1 cellular context compared by ENCODE assay signal in genomic region chr1:205631010-205631726, GRCh38.
TF ChIP-seq lines count a peak whose summit lies in the region.

No MANE protein-coding gene starts in this region.

TF ChIP-seq in SK-N-SH treated with all-trans-retinoic acid at 6 μM for 48 hours, 23 proteins besides CTCF, POLR2A, EP300 and RAD21 (continued from another document):
- TF ChIP-seq TSHZ2 (CRISPR knock-in tag; IDR thresholded peaks at IDR 0.05): no peak
